Comparison of ENCODE assay signal across 7 cellular contexts in the genomic region with DNA sequence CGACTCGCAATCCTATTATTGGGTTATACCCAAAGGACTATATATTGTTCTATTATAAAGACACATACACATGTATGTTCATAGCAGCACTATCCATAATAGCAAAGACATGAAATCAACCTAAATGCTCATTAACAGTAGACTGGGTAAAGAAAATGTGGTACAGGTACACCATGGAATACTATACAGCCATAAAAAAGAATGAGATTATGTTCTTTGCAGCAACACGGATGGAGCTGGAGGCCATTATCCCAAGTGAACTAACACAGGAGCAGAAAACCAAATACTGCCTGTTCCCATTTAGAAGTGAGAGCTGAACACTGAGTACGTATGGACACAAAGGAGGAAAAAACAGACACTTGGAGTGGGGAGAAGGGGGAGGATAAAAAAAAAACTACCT.
"Had no signal": no experiment of that assay in that cellular context is flagged by ENCODE, and none has a peak within 500 bp of the region (broad histone marks: within the 10 kb centered on the region; RNA-seq: fewer than 3 reads in every experiment).

No MANE protein-coding gene starts in this region.

- H3K27ac ChIP-seq: HL-60 had no signal

- FAIRE-seq: HepG2, HTR-8/SVneo had no signal

- DNase-seq: IMR-90, KBM-7, KG1 had no signal

- H3K4me1 Mint-ChIP-seq: IgD-negative memory B cell had no signal

- H3K27me3 Mint-ChIP-seq: IgD-negative memory B cell had no signal

- H3K27ac Mint-ChIP-seq: IgD-negative memory B cell had no signal

- ATAC-seq: HepG2 had no signal

- H3K36me3 Mint-ChIP-seq: IgD-negative memory B cell had no signal

- H3K4me3 Mint-ChIP-seq: IgD-negative memory B cell had no signal
